ENCODE assay signal across 2 cellular contexts in genomic region chr22:22843848-22844247, GRCh38.
A peak's percentile ranks its signal among the peaks of the same experiment; 100 is the strongest.
TF ChIP-seq lines count a peak whose summit lies in the region.

No MANE protein-coding gene starts in this region.

TF ChIP-seq in K562, 482 proteins besides CTCF, POLR2A, EP300 and RAD21:
- TF ChIP-seq ZBTB40 (IDR thresholded peaks at IDR 0.05) (no peak), ZBTB40 (CRISPR knock-in tag; IDR thresholded peaks at IDR 0.05) (0 out of 2 replicates have a peak, but pooled peaks have one; percentile 2), REST (CRISPR knock-in tag; IDR thresholded peaks at IDR 0.05; ENCODE audit: low read depth) (no peak), IRF2 (CRISPR knock-in tag; IDR thresholded peaks at IDR 0.05) (no peak), MAX (CRISPR knock-in tag; IDR thresholded peaks at IDR 0.05) (no peak)
TF ChIP-seq in K562: peak in this region for 1.

TF ChIP-seq in SK-N-SH, 30 proteins besides CTCF, POLR2A, EP300 and RAD21 (continued from another document):
- no peak for TF ChIP-seq FOSL2 (IDR thresholded peaks at IDR 0.05; ENCODE audit: borderline replicate concordance, low read depth)
- TF ChIP-seq ELF1 (IDR thresholded peaks at IDR 0.05), result no peak
- TF ChIP-seq TAF1 (IDR thresholded peaks at IDR 0.05; ENCODE audit: borderline replicate concordance, low read depth, low read length), result no peak
- no peak for TF ChIP-seq EZH2phosphoT487 (IDR thresholded peaks at IDR 0.05; ENCODE audit: borderline replicate concordance, low read depth)
- TF ChIP-seq CHD2 (IDR thresholded peaks at IDR 0.05; ENCODE audit: low read length, partially characterized antibody), result no peak
- TF ChIP-seq RCOR1 (IDR thresholded peaks at IDR 0.05; ENCODE audit: low read length), result no peak
- TF ChIP-seq USF2 (IDR thresholded peaks at IDR 0.05; ENCODE audit: borderline replicate concordance, low read depth, low read length), result no peak
- no peak for TF ChIP-seq REST (IDR thresholded peaks at IDR 0.05; ENCODE audit: low read depth, low read length)
- TF ChIP-seq RXRA (IDR thresholded peaks at IDR 0.05; ENCODE audit: borderline replicate concordance, low read depth), result no peak
- no peak for TF ChIP-seq ZBTB33 (IDR thresholded peaks at IDR 0.05; ENCODE audit: borderline replicate concordance, low read depth)
- no peak for TF ChIP-seq GATA2 (CRISPR knock-in tag; IDR thresholded peaks at IDR 0.05)
- no peak for TF ChIP-seq YY1 (IDR thresholded peaks at IDR 0.05; ENCODE audit: low read depth)
